Comparison of ENCODE assay signal across 8 cellular contexts in the genomic region with DNA sequence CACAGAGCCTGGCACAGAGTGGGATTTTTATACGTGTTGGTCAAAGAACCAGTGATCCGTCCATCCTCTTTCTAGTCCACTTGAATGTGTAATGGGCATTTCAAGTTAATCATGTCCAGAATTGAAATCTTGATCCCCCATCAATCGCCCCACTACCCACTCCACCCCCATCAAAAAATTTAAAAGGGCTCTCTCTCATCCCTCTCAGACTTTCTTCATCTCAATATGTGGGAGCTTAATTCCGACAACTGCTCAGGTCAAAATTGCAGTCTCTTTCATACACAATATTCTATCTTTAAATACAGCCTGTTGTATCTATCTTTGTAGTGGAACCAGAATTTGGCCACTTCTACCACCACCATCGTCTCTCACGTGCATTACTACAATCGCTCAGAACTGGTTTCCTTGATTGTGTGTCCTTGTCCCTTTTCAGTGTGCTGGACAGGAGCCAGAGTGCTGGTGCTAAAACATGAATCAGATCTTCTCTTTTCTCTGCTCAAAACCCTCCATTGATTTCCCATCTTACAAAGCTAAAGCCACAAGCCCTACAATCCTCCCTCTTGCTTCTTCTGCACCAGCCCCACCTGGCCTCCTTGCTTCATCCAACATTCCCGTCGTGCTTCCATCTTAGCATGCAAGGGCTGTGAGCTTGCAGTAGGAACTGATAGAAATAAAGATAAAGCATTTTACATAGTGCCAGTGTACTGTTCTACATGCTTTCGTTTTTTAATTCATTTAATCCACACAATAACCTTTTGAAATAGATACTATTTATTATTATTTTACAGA. TPM values are rescaled to one million over a fixed set of nuclear protein-coding genes. Genes with fewer than 3 reads are reported as not detected.
DNase-seq lines count a peak whose midpoint lies in the region; ATAC-seq and TF ChIP-seq lines count a peak whose summit lies in the region.

No MANE protein-coding gene starts in this region.

- TF ChIP-seq CTCF in heart right ventricle (IDR thresholded peaks at IDR 0.05) (no peak), lower lobe of right lung (IDR thresholded peaks at IDR 0.05) (no peak), upper lobe of left lung (IDR thresholded peaks at IDR 0.05) (no peak)

- no peaks in the 10 kb centered on the region for H3K9me3 Mint-ChIP-seq in activated T-helper 17 cell treated with anti-CD3 and anti-CD28 coated beads, Interleukin-2, amount 50 U/mL, for 72 hours

- peaks cover 12% of the 10 kb centered on the region for H3K36me3 Mint-ChIP-seq in activated T-helper 17 cell treated with anti-CD3 and anti-CD28 coated beads, Interleukin-2, amount 50 U/mL, for 72 hours (ENCODE audit: low read depth)

- H3K27ac Mint-ChIP-seq in activated T-helper 17 cell treated with anti-CD3 and anti-CD28 coated beads, Interleukin-2, amount 50 U/mL, for 72 hours, result peak overlapping the region; percentile 94

- H3K27ac ChIP-seq in heart right ventricle (no peak overlapping the region), lower lobe of right lung (no peak overlapping the region), upper lobe of left lung (peak overlapping the region in 1 of 4 donors; percentile 59)

- H3K4me3 ChIP-seq in heart right ventricle (peak overlapping the region in 8 of 10 donors; percentile 68 to 99 (median 85)), lower lobe of right lung (peak overlapping the region; percentile 78), upper lobe of left lung (peak overlapping the region in 3 of 4 donors; percentile 72 to 91 (median 86))

- DNase-seq in heart right ventricle, result no peak
- no peak for DNase-seq in Right ventricle myocardium superior
- DNase-seq in lower lobe of right lung, result no peak
- DNase-seq in upper lobe of left lung, result no peak
- no peak for DNase-seq in NCI-H2196 (lab: John Stamatoyannopoulos, UW; ENCODE audit: unreplicated experiment)

- peaks cover 0 to 20% (median 2%) of the 10 kb centered on the region in 7 donors for H3K27me3 ChIP-seq in heart right ventricle
- no peaks in the 10 kb centered on the region for H3K27me3 ChIP-seq in lower lobe of right lung (ENCODE audit: low read depth)
- H3K27me3 ChIP-seq in upper lobe of left lung, result no peaks in the 10 kb centered on the region

- H3K27me3 Mint-ChIP-seq in activated T-helper 17 cell treated with anti-CD3 and anti-CD28 coated beads, Interleukin-2, amount 50 U/mL, for 72 hours, result no peaks in the 10 kb centered on the region

- WGBS in heart right ventricle, 2 donors, result 64% methylated on average over 10 of the region's 10 CpGs
- WGBS in upper lobe of left lung, 2 donors, result 63 to 72% methylated on average over 10 of the region's 10 CpGs

- H3K4me1 ChIP-seq in heart right ventricle, result peaks cover 0 to 21% (median 17%) of the 10 kb centered on the region in 9 donors
- H3K4me1 ChIP-seq in lower lobe of right lung, result peaks cover 7% of the 10 kb centered on the region
- H3K4me1 ChIP-seq in upper lobe of left lung, result peaks cover 6 to 13% (median 10%) of the 10 kb centered on the region in 4 donors

- no peak for TF ChIP-seq POLR2A in upper lobe of left lung (IDR thresholded peaks at IDR 0.05)

- peak overlapping the region; percentile 87 for H3K4me3 Mint-ChIP-seq in activated T-helper 17 cell treated with anti-CD3 and anti-CD28 coated beads, Interleukin-2, amount 50 U/mL, for 72 hours

- no peaks in the 10 kb centered on the region for H3K9me3 ChIP-seq in heart right ventricle
- H3K9me3 ChIP-seq in lower lobe of right lung, result no peaks in the 10 kb centered on the region
- H3K9me3 ChIP-seq in upper lobe of left lung, result no peaks in the 10 kb centered on the region

- ATAC-seq in heart right ventricle (no peak), Right ventricle myocardium superior (ENCODE audit: poor library complexity) (no peak), lower lobe of right lung (no peak), upper lobe of left lung (ENCODE audit: low FRiP score in 2 of 2) (no peak), GM18870 (IDR thresholded peaks at IDR 0.05; ENCODE audit: unreplicated experiment) (no peak), HG03521 (IDR thresholded peaks at IDR 0.05; ENCODE audit: unreplicated experiment) (no peak)
- ATAC-seq in activated T-helper 17 cell treated with anti-CD3 and anti-CD28 coated beads, Interleukin-2, amount 50 U/mL, for 72 hours (replicated peaks), result no peak

- H3K36me3 ChIP-seq in heart right ventricle, result peaks cover 0 to 11% (median 0%) of the 10 kb centered on the region in 9 donors
- no peaks in the 10 kb centered on the region for H3K36me3 ChIP-seq in lower lobe of right lung
- H3K36me3 ChIP-seq in upper lobe of left lung, result peaks cover 0 to 3% (median 0%) of the 10 kb centered on the region in 4 donors

- TF ChIP-seq EP300 in upper lobe of left lung (IDR thresholded peaks at IDR 0.05), result no peak

- intact Hi-C loops in heart right ventricle (cut with DNase I), result loop anchor here in 3 of 10 donors (5.0 kb wide), 3 partner anchors 34 to 84 kb away; partner anchors contain the start of gene SEPTIN8 (in 1 of the 3)
- intact Hi-C loops in Right ventricle myocardium superior (cut with DNase I), result no loop called here
- intact Hi-C loops in lower lobe of right lung (cut with DNase I), result no loop called here

- H3K4me1 Mint-ChIP-seq in activated T-helper 17 cell treated with anti-CD3 and anti-CD28 coated beads, Interleukin-2, amount 50 U/mL, for 72 hours, result peaks cover 23% of the 10 kb centered on the region

RNA-seq across cellular contexts. Expression of gene KIF3A, which starts 0.8 kb away (rescaled TPM):
- total RNA-seq in heart right ventricle, result 10 to 100 TPM; 10.1 to 18.6 (median 13.1) TPM
- polyA plus RNA-seq in heart right ventricle, result 10 to 100 TPM in 1 of 2 donors, 1 to 10 TPM in 1; 2.2 to 10.0 TPM
- total RNA-seq in Right ventricle myocardium superior, result 9.1 TPM
- total RNA-seq in activated T-helper 17 cell treated with anti-CD3 and anti-CD28 coated beads, Interleukin-2, amount 50 U/mL, for 72 hours, result 10 to 100 TPM in 1 of 2 donors, 1 to 10 TPM in 1; 8.3 to 13.9 TPM
- 10.8 TPM for total RNA-seq in lower lobe of right lung
- 10 to 100 TPM; 10.3 to 22.3 (median 17.0) TPM for total RNA-seq in upper lobe of left lung

RNA-seq across cellular contexts. Expression of gene CCNI2, which starts 9.1 kb away (rescaled TPM):
- total RNA-seq in heart right ventricle, result under 1 TPM in 4 of 10 donors, not detected in 6; 0.09 to 0.75 (median 0.22) TPM
- under 1 TPM in 1 of 2 donors, not detected in 1; 0.01 TPM for polyA plus RNA-seq in heart right ventricle
- 0.08 TPM for total RNA-seq in Right ventricle myocardium superior
- total RNA-seq in activated T-helper 17 cell treated with anti-CD3 and anti-CD28 coated beads, Interleukin-2, amount 50 U/mL, for 72 hours, result 1 to 10 TPM; 1.2 to 3.3 TPM
- 1.1 TPM for total RNA-seq in lower lobe of right lung
- total RNA-seq in upper lobe of left lung, result under 1 TPM in 5 of 6 donors, not detected in 1; 0.26 to 0.84 (median 0.46) TPM

RNA-seq across cellular contexts. Expression of gene SEPTIN8, which starts 38.9 kb away (rescaled TPM):
- 10 to 100 TPM; 23.5 to 41.8 (median 31.2) TPM for total RNA-seq in heart right ventricle
- polyA plus RNA-seq in heart right ventricle, result 10 to 100 TPM; 11.3 to 26.6 TPM
- total RNA-seq in Right ventricle myocardium superior, result 26.3 TPM
- 10 to 100 TPM; 13.6 to 14.7 TPM for total RNA-seq in activated T-helper 17 cell treated with anti-CD3 and anti-CD28 coated beads, Interleukin-2, amount 50 U/mL, for 72 hours
- total RNA-seq in lower lobe of right lung, result 32.8 TPM
- total RNA-seq in upper lobe of left lung, result 10 to 100 TPM; 26.3 to 41.5 (median 31.5) TPM
